Comparison of ENCODE assay signal across 19 cellular contexts in the genomic region with DNA sequence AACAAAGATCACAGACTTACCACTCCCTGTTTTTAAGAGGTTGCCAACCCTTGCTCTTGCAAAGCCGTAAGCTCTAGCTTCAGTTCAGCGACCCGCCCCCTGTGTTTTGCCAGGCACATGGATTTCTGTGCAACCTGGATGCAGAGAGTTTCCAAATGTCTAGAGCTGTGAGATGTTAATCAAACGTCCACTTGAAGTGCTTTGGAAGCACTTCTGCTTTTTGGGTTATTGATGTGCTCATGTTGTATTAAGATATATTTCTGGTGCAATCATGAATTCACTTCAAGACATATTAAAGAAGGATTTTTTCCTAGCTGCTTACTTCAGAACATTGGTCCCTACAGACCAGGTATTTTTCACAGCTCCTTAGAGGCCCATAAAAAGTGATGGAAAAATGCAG. TPM values are rescaled to one million over a fixed set of nuclear protein-coding genes. Genes with fewer than 3 reads are reported as not detected.
"Had no signal": no experiment of that assay in that cellular context is flagged by ENCODE, and none has a peak within 500 bp of the region (broad histone marks: within the 10 kb centered on the region; RNA-seq: fewer than 3 reads in every experiment).

No MANE protein-coding gene starts in this region.

- H3K4me1 Mint-ChIP-seq: activated CD4-positive, alpha-beta T cell treated with anti-CD3 and anti-CD28 coated beads, Interleukin-2, amount 10 ng/mL, durations not matched to agents 7 days and 5 days; neural progenitor cell had no signal

- H3K36me3 Mint-ChIP-seq: activated naive CD8-positive, alpha-beta T cell; neural progenitor cell had no signal

- DNase-seq: activated CD4-positive, alpha-beta T cell treated with anti-CD3 and anti-CD28 coated beads, Interleukin-2, amount 10 ng/mL, durations not matched to agents 7 days and 5 days; activated CD8-positive, alpha-beta memory T cell treated with anti-CD3 and anti-CD28 coated beads, Interleukin-2, amount 50 U/mL, for 48 hours; activated gamma-delta T cell; activated T-cell treated with anti-CD3 and anti-CD28 coated beads, Interleukin-2, amount 50 U/mL, for 72 hours; amniotic stem cell; caudate nucleus; esophagus squamous epithelium; islet precursor cell; midbrain; sigmoid colon; stimulated activated CD4-positive, alpha-beta T cell treated with anti-CD3 and anti-CD28 coated beads, Interleukin-1b, Interleukin-23, amount 100 ng/mL, for 48 hours had no signal

- H3K4me1 ChIP-seq: neural progenitor cell, sigmoid colon had no signal

- H3K27ac Mint-ChIP-seq: activated CD4-positive, alpha-beta T cell treated with anti-CD3 and anti-CD28 coated beads, Interleukin-2, amount 10 ng/mL, durations not matched to agents 7 days and 5 days; activated naive CD8-positive, alpha-beta T cell; activated T-cell treated with anti-CD3 and anti-CD28 coated beads, Interleukin-2, amount 50 U/mL, for 72 hours; neural progenitor cell had no signal

- H3K27ac ChIP-seq: esophagus squamous epithelium, hepatocyte, neural progenitor cell, sigmoid colon, thoracic aorta had no signal

- H3K36me3 ChIP-seq: esophagus squamous epithelium, neural progenitor cell, sigmoid colon, thoracic aorta had no signal

- H3K9ac ChIP-seq: neural progenitor cell had no signal

- H3K4me3 Mint-ChIP-seq: activated CD4-positive, alpha-beta T cell treated with anti-CD3 and anti-CD28 coated beads, Interleukin-2, amount 10 ng/mL, durations not matched to agents 7 days and 5 days; activated naive CD8-positive, alpha-beta T cell; activated T-cell treated with anti-CD3 and anti-CD28 coated beads, Interleukin-2, amount 50 U/mL, for 72 hours; neural progenitor cell had no signal

- H3K9me3 ChIP-seq: esophagus squamous epithelium, sigmoid colon, thoracic aorta had no signal

- H3K4me3 ChIP-seq: esophagus squamous epithelium, hepatocyte, lung, neural progenitor cell, sigmoid colon, thoracic aorta had no signal

- H3K9me3 Mint-ChIP-seq: activated CD4-positive, alpha-beta T cell treated with anti-CD3 and anti-CD28 coated beads, Interleukin-2, amount 10 ng/mL, durations not matched to agents 7 days and 5 days; activated T-cell treated with anti-CD3 and anti-CD28 coated beads, Interleukin-2, amount 50 U/mL, for 72 hours; neural progenitor cell had no signal

- H3K27me3 ChIP-seq: esophagus squamous epithelium, hepatocyte, neural progenitor cell, sigmoid colon had no signal

- H2AFZ ChIP-seq: hepatocyte, neural progenitor cell had no signal

- H3K4me2 ChIP-seq: hepatocyte, neural progenitor cell had no signal

RNA-seq across cellular contexts. Expression of a gene that starts 59.6 kb away (rescaled TPM):
- total RNA-seq: activated CD4-positive, alpha-beta T cell treated with anti-CD3 and anti-CD28 coated beads, Interleukin-2, amount 10 ng/mL, durations not matched to agents 7 days and 5 days; activated T-cell treated with anti-CD3 and anti-CD28 coated beads, Interleukin-2, amount 50 U/mL, for 72 hours; esophagus squamous epithelium; fibroblast of villous mesenchyme; glomerular endothelial cell; hepatocyte; myocyte had no signal
- polyA plus RNA-seq: hepatocyte had no signal
